8 cellular contexts compared by ENCODE assay signal in genomic region chr1:80218112-80218511, GRCh38.
DNase-seq lines count a peak whose midpoint lies in the region; ATAC-seq, FAIRE-seq and TF ChIP-seq lines count a peak whose summit lies in the region.

No MANE protein-coding gene starts in this region.

- H3K9me3 Mint-ChIP-seq in glutamatergic neuron (ENCODE audit: unreplicated experiment), result no peaks in the 10 kb centered on the region
- no peaks in the 10 kb centered on the region for H3K9me3 Mint-ChIP-seq in type B pancreatic cell

- H3K9me3 ChIP-seq in SJCRH30 (replicated peaks), result no peaks in the 10 kb centered on the region

- H3K36me3 Mint-ChIP-seq in glutamatergic neuron (ENCODE audit: unreplicated experiment) (no peaks in the 10 kb centered on the region), type B pancreatic cell (no peaks in the 10 kb centered on the region)

- H3K4me1 Mint-ChIP-seq in glutamatergic neuron (ENCODE audit: low read depth, unreplicated experiment) (no peaks in the 10 kb centered on the region), type B pancreatic cell (ENCODE audit: unreplicated experiment) (peaks cover 9% of the 10 kb centered on the region)

- H3K27ac Mint-ChIP-seq in glutamatergic neuron (ENCODE audit: unreplicated experiment), result no peak overlapping the region
- H3K27ac Mint-ChIP-seq in type B pancreatic cell, result no peak overlapping the region

- peak; percentile 69 for TF ChIP-seq CTCF in glutamatergic neuron (IDR thresholded peaks at IDR 0.05; ENCODE audit: partially characterized antibody, unreplicated experiment)
- TF ChIP-seq CTCF in type B pancreatic cell (conservative IDR thresholded peaks at IDR 0.05), result peak; percentile 80

- no peak for FAIRE-seq in frontal cortex (lab: Jason Lieb, UNC)

- no peaks in the 10 kb centered on the region for H3K27me3 ChIP-seq in SJCRH30

- peaks cover 4% of the 10 kb centered on the region for H3K4me1 ChIP-seq in SJCRH30

- H3K27me3 Mint-ChIP-seq in glutamatergic neuron (ENCODE audit: unreplicated experiment) (no peaks in the 10 kb centered on the region), type B pancreatic cell (no peaks in the 10 kb centered on the region)

- ATAC-seq in GM21381 (IDR thresholded peaks at IDR 0.05; ENCODE audit: unreplicated experiment), result peak; percentile 66

- DNase-seq in DMS 273 treated with DMSO at 0.1 percent for 48 hours (lab: John Stamatoyannopoulos, UW) (peak; percentile 6), HuH-7 (ENCODE audit: low spot score) (peak; percentile 2), SJCRH30 (peak; percentile 14 to 82), glutamatergic neuron (no peak), type B pancreatic cell (ENCODE audit: extremely low spot score, unreplicated experiment) (no peak), NCI-H187 (lab: John Stamatoyannopoulos, UW) (no peak), frontal cortex (ENCODE audit: low spot score in 2 of 2) (no peak)

- H3K36me3 ChIP-seq in SJCRH30, result no peaks in the 10 kb centered on the region

- H3K4me3 Mint-ChIP-seq in glutamatergic neuron (ENCODE audit: unreplicated experiment) (no peak overlapping the region), type B pancreatic cell (no peak overlapping the region)

- H3K27ac ChIP-seq in SJCRH30, result no peak overlapping the region

- H3K4me3 ChIP-seq in SJCRH30, result no peak overlapping the region

Comparison
In these comparisons a context has a peak if more than half of its experiments do, and no peak if none do; other contexts are left out.
1. DNase-seq: peak in DMS 273 treated with DMSO at 0.1 percent for 48 hours (single experiment), HuH-7 (single experiment) and SJCRH30 (2 of 2); none in glutamatergic neuron (single experiment), type B pancreatic cell (single experiment), NCI-H187 (0 of 2) and frontal cortex (0 of 2).